ENCODE assay signal across 12 cellular contexts in genomic region chr14:60646202-60646886, GRCh38. TPM values are rescaled to one million over a fixed set of nuclear protein-coding genes. Genes with fewer than 3 reads are reported as not detected.
DNase-seq lines count a peak whose midpoint lies in the region; FAIRE-seq and TF ChIP-seq lines count a peak whose summit lies in the region.
"Had no signal": no experiment of that assay in that cellular context is flagged by ENCODE, and none has a peak within 500 bp of the region (broad histone marks: within the 10 kb centered on the region; RNA-seq: fewer than 3 reads in every experiment).

No MANE protein-coding gene starts in this region.

- peak overlapping the region; percentile 91 for H3K4me2 ChIP-seq in astrocyte (ENCODE audit: low read length)

- H2AFZ ChIP-seq in astrocyte (ENCODE audit: low read depth, low read length): no peak overlapping the region

- H3K27ac Mint-ChIP-seq in astrocyte (ENCODE audit: unreplicated experiment) (no peak overlapping the region), nephron progenitor cell (peak overlapping the region; percentile 97)

- peak overlapping the region; percentile 69 for H3K4me3 ChIP-seq in astrocyte (ENCODE audit: insufficient read depth, low read depth, low read length)

- H3K4me3 Mint-ChIP-seq in astrocyte (ENCODE audit: unreplicated experiment) (no peak overlapping the region), nephron progenitor cell (peak overlapping the region; percentile 97)

- no peaks in the 10 kb centered on the region for H3K9me3 ChIP-seq in astrocyte (ENCODE audit: insufficient read depth, low read depth, low read length)

- FAIRE-seq in astrocyte (lab: Jason Lieb, UNC): no peak

- peaks cover 86% of the 10 kb centered on the region for H3K27me3 Mint-ChIP-seq in astrocyte (ENCODE audit: low read depth, unreplicated experiment)
- peaks cover 74% of the 10 kb centered on the region for H3K27me3 Mint-ChIP-seq in nephron progenitor cell (ENCODE audit: low read depth, poor library complexity)

- H3K36me3 Mint-ChIP-seq in astrocyte (ENCODE audit: low read depth, unreplicated experiment): no peaks in the 10 kb centered on the region
- H3K36me3 Mint-ChIP-seq in nephron progenitor cell (ENCODE audit: low read depth): peaks cover 64% of the 10 kb centered on the region

- H3K4me1 ChIP-seq in astrocyte (ENCODE audit: insufficient read depth, low read length): peaks cover 4% of the 10 kb centered on the region

- peaks cover 40% of the 10 kb centered on the region for H3K79me2 ChIP-seq in astrocyte (ENCODE audit: insufficient read depth, low read length)

- H3K27me3 ChIP-seq in astrocyte (ENCODE audit: insufficient read depth, low read length): peaks cover 82% of the 10 kb centered on the region

- DNase-seq in GM03348 (ENCODE audit: low spot score): peak; percentile 24
- peak; percentile 94 for DNase-seq in LHCN-M2 (ENCODE audit: low read depth)
- DNase-seq in astrocyte (ENCODE audit: low read depth): no peak
- DNase-seq in nephron progenitor cell: no peak
- DNase-seq in HT-29 (ENCODE audit: low spot score): no peak
- no peak for DNase-seq in NCI-H774 (lab: John Stamatoyannopoulos, UW)
- no peak for DNase-seq in NCI-H1436 (lab: John Stamatoyannopoulos, UW)
- DNase-seq in GM19238 (ENCODE audit: insufficient read length, low spot score): no peak
- DNase-seq: activated CD4-positive, alpha-beta T cell treated with anti-CD3 and anti-CD28 coated beads for 4 hours; Right ventricle myocardium superior; spleen had no signal

- peak overlapping the region; percentile 49 for H3K9ac ChIP-seq in astrocyte (ENCODE audit: low read length)

- no peak for TF ChIP-seq CTCF in astrocyte (IDR thresholded peaks at IDR 0.05; ENCODE audit: insufficient read depth, low read depth, low read length)
- no peak for TF ChIP-seq CTCF in nephron progenitor cell (IDR thresholded peaks at IDR 0.05)

- H3K9me3 Mint-ChIP-seq in astrocyte (ENCODE audit: unreplicated experiment) (peaks cover 10% of the 10 kb centered on the region), nephron progenitor cell (no peaks in the 10 kb centered on the region)

- H3K4me1 Mint-ChIP-seq in astrocyte (ENCODE audit: low read depth, unreplicated experiment) (no peaks in the 10 kb centered on the region), nephron progenitor cell (peaks cover 69% of the 10 kb centered on the region)

- peak overlapping the region; percentile 50 for H3K27ac ChIP-seq in astrocyte (ENCODE audit: low read depth, low read length)
- H3K27ac ChIP-seq: spleen had no signal

- peaks cover 18% of the 10 kb centered on the region for H4K20me1 ChIP-seq in astrocyte (ENCODE audit: insufficient read depth, low read length)

- no peaks in the 10 kb centered on the region for H3K36me3 ChIP-seq in astrocyte (ENCODE audit: insufficient read depth, low read length)
- H3K36me3 ChIP-seq: spleen had no signal

RNA-seq across cellular contexts. Expression of gene SIX1, which starts 2.9 kb away (rescaled TPM):
- total RNA-seq in LHCN-M2 (2014; rRNA removed): 156 and 183 TPM in 2 replicates
- polyA plus RNA-seq in LHCN-M2 (2012): 68.4 TPM
- total RNA-seq in astrocyte: 0.07 and 0.20 TPM in 2 replicates
- 0.05 TPM in 1 of 2 replicates, not detected in the other for total RNA-seq in HT-29 (2014; rRNA removed; shearing (Covaris generic))
- total RNA-seq: liver, Right ventricle myocardium superior, spleen had no signal
- polyA plus RNA-seq: liver had no signal

Comparison
In these comparisons a context has a peak if more than half of its experiments do, and no peak if none do; other contexts are left out.
1. DNase-seq: peak in GM03348 (single experiment) and LHCN-M2 (single experiment); none in astrocyte (single experiment), nephron progenitor cell (single experiment), HT-29 (single experiment), NCI-H774 (single experiment), NCI-H1436 (single experiment) and GM19238 (single experiment).
2. RNA of gene SIX1, which starts 2.9 kb away (total RNA-seq): 156 to 183 TPM in LHCN-M2; 0.07 to 0.20 TPM in astrocyte and 0.05 TPM in HT-29; every median in the first group is over 100 times any median in the second.